In the genomic region with DNA sequence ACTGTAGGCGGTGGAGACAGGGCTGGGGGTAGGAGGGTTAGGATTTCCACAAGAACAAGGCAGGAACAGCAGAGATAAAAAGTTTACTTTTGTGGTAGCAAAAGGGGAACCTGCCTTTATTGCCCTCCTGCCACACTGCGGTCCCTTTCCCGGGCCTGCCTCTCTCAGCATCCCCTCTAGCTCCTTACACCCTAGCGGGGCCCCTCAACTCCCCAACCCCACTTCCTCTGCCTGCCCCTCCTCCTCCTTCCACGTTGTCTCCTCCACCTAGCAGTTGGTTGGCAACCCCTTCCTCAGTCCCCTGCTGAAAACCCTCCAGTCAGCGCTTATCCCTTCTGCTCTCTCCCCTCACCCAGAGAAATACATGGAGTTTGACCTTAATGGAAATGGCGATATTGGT, we compare ENCODE assay signal across 10 cellular contexts. TPM values are rescaled to one million over a fixed set of nuclear protein-coding genes. Genes with fewer than 3 reads are reported as not detected.
DNase-seq lines count a peak whose midpoint lies in the region; ATAC-seq lines count a peak whose summit lies in the region.
"Had no signal": no experiment of that assay in that cellular context is flagged by ENCODE, and none has a peak within 500 bp of the region (broad histone marks: within the 10 kb centered on the region; RNA-seq: fewer than 3 reads in every experiment).

No MANE protein-coding gene starts in this region.

- H3K36me3 ChIP-seq in CD4-positive, CD25-positive, alpha-beta regulatory T cell (ENCODE audit: control insufficient read depth, insufficient read depth, low read length): no peaks in the 10 kb centered on the region
- H3K36me3 ChIP-seq in Karpas-422 (ENCODE audit: insufficient read depth, low read length): no peaks in the 10 kb centered on the region
- no peaks in the 10 kb centered on the region for H3K36me3 ChIP-seq in muscle layer of duodenum (ENCODE audit: control insufficient read depth in 1 of 2, insufficient read depth in 2 of 2, low read length in 2 of 2)
- H3K36me3 ChIP-seq: SJCRH30 had no signal

- no peaks in the 10 kb centered on the region for H3K9me3 Mint-ChIP-seq in CD4-positive, CD25-positive, alpha-beta regulatory T cell
- H3K9me3 Mint-ChIP-seq in activated T-helper 17 cell treated with anti-CD3 and anti-CD28 coated beads, Interleukin-2, amount 50 U/mL, for 72 hours: no peaks in the 10 kb centered on the region

- no peaks in the 10 kb centered on the region for H4K20me1 ChIP-seq in Karpas-422 (ENCODE audit: insufficient read depth, low read depth, low read length)

- no peak overlapping the region for H3K27ac ChIP-seq in CD4-positive, CD25-positive, alpha-beta regulatory T cell (ENCODE audit: insufficient read depth, low read length, poor library complexity, severe bottlenecking)
- no peak overlapping the region for H3K27ac ChIP-seq in Karpas-422 (ENCODE audit: low read length)
- H3K27ac ChIP-seq in muscle layer of duodenum (ENCODE audit: low read length): peak overlapping the region; percentile 56
- H3K27ac ChIP-seq: SJCRH30 had no signal

- H3K4me3 Mint-ChIP-seq in CD4-positive, CD25-positive, alpha-beta regulatory T cell: peak overlapping the region; percentile 5 to 93 (median 75)
- H3K4me3 Mint-ChIP-seq in activated T-helper 17 cell treated with anti-CD3 and anti-CD28 coated beads, Interleukin-2, amount 50 U/mL, for 72 hours: peak overlapping the region; percentile 56

- peaks cover 0 to 40% (median 12%) of the 10 kb centered on the region in 4 donors for H3K4me1 Mint-ChIP-seq in CD4-positive, CD25-positive, alpha-beta regulatory T cell
- peaks cover 15% of the 10 kb centered on the region for H3K4me1 Mint-ChIP-seq in activated T-helper 17 cell treated with anti-CD3 and anti-CD28 coated beads, Interleukin-2, amount 50 U/mL, for 72 hours

- peaks cover 8% of the 10 kb centered on the region for H3K4me1 ChIP-seq in CD4-positive, CD25-positive, alpha-beta regulatory T cell (ENCODE audit: control insufficient read depth, insufficient read depth, low read length, poor library complexity, severe bottlenecking)
- H3K4me1 ChIP-seq in Karpas-422 (ENCODE audit: low read length): peaks cover 30% of the 10 kb centered on the region
- H3K4me1 ChIP-seq in muscle layer of duodenum (ENCODE audit: control insufficient read depth in 1 of 2, insufficient read depth in 2 of 2, low read length in 2 of 2): no peaks in the 10 kb centered on the region
- H3K4me1 ChIP-seq: SJCRH30 had no signal

- H3K4me3 ChIP-seq in CD4-positive, CD25-positive, alpha-beta regulatory T cell (ENCODE audit: low read depth, low read length): peak overlapping the region; percentile 7
- H3K4me3 ChIP-seq in Karpas-422 (ENCODE audit: low read length): no peak overlapping the region
- H3K4me3 ChIP-seq in muscle layer of duodenum (ENCODE audit: low read depth in 1 of 2, low read length in 2 of 2): peak overlapping the region in 1 of 2 donors; percentile 50
- H3K4me3 ChIP-seq: SJCRH30 had no signal

- H3K4me2 ChIP-seq in Karpas-422 (ENCODE audit: low read depth, low read length, poor library complexity, severe bottlenecking): no peak overlapping the region

- H3K27me3 ChIP-seq in CD4-positive, CD25-positive, alpha-beta regulatory T cell (ENCODE audit: control insufficient read depth, insufficient read depth, low read length): no peaks in the 10 kb centered on the region
- H3K27me3 ChIP-seq in Karpas-422 (ENCODE audit: low read length): no peaks in the 10 kb centered on the region
- no peaks in the 10 kb centered on the region for H3K27me3 ChIP-seq in muscle layer of duodenum (ENCODE audit: low read depth, low read length)
- H3K27me3 ChIP-seq: SJCRH30 had no signal

- H3K79me2 ChIP-seq in Karpas-422 (ENCODE audit: low read length): peaks cover 1% of the 10 kb centered on the region

- no peaks in the 10 kb centered on the region for H3K9me3 ChIP-seq in CD4-positive, CD25-positive, alpha-beta regulatory T cell (ENCODE audit: control insufficient read depth in 2 of 2, low read length in 2 of 2)
- H3K9me3 ChIP-seq in Karpas-422 (ENCODE audit: low read length) (no peaks in the 10 kb centered on the region), muscle layer of duodenum (ENCODE audit: control insufficient read depth in 1 of 2, low read length in 2 of 2) (no peaks in the 10 kb centered on the region)
- H3K9me3 ChIP-seq: SJCRH30 had no signal

- no peak for ATAC-seq in CD4-positive, CD25-positive, alpha-beta regulatory T cell (ENCODE audit: low read depth in 2 of 2)
- ATAC-seq in activated T-helper 17 cell treated with anti-CD3 and anti-CD28 coated beads, Interleukin-2, amount 50 U/mL, for 72 hours (replicated peaks): no peak
- ATAC-seq in GM19397 (IDR thresholded peaks at IDR 0.05; ENCODE audit: unreplicated experiment): no peak
- no peak for ATAC-seq in HG03025 (IDR thresholded peaks at IDR 0.05; ENCODE audit: low FRiP score, unreplicated experiment)
- ATAC-seq in HG02610 (IDR thresholded peaks at IDR 0.05; ENCODE audit: unreplicated experiment): no peak

- no peaks in the 10 kb centered on the region for H3K9me2 ChIP-seq in Karpas-422 (replicated peaks; ENCODE audit: insufficient read depth, low read length)

- no peaks in the 10 kb centered on the region for H3K36me3 Mint-ChIP-seq in CD4-positive, CD25-positive, alpha-beta regulatory T cell
- H3K36me3 Mint-ChIP-seq in activated T-helper 17 cell treated with anti-CD3 and anti-CD28 coated beads, Interleukin-2, amount 50 U/mL, for 72 hours (ENCODE audit: low read depth): peaks cover 10% of the 10 kb centered on the region

- peak overlapping the region; percentile 69 to 95 (median 72) for H3K27ac Mint-ChIP-seq in CD4-positive, CD25-positive, alpha-beta regulatory T cell
- peak overlapping the region; percentile 67 for H3K27ac Mint-ChIP-seq in activated T-helper 17 cell treated with anti-CD3 and anti-CD28 coated beads, Interleukin-2, amount 50 U/mL, for 72 hours

- no peak overlapping the region for H3K9ac ChIP-seq in Karpas-422 (ENCODE audit: low read length)

- H3K27me3 Mint-ChIP-seq in CD4-positive, CD25-positive, alpha-beta regulatory T cell: no peaks in the 10 kb centered on the region
- no peaks in the 10 kb centered on the region for H3K27me3 Mint-ChIP-seq in activated T-helper 17 cell treated with anti-CD3 and anti-CD28 coated beads, Interleukin-2, amount 50 U/mL, for 72 hours

- H2AFZ ChIP-seq in Karpas-422 (ENCODE audit: low read length): no peak overlapping the region

- peak in 1 of 3 donors; percentile 48 for DNase-seq in CD4-positive, CD25-positive, alpha-beta regulatory T cell
- DNase-seq in Karpas-422 (peak; percentile 41), NCI-H1092 treated with DMSO at 0.1 percent for 48 hours (lab: John Stamatoyannopoulos, UW) (no peak)
- DNase-seq: SJCRH30, small intestine had no signal

RNA-seq across cellular contexts. Expression of a gene that starts 0.7 kb away (rescaled TPM):
- 9.9 TPM for total RNA-seq in CD4-positive, CD25-positive, alpha-beta regulatory T cell
- 10 to 100 TPM in 3 of 4 donors, 1 to 10 TPM in 1; 6.5 to 38.8 (median 19.3) TPM for polyA plus RNA-seq in CD4-positive, CD25-positive, alpha-beta regulatory T cell
- total RNA-seq in Karpas-422 (2014; rRNA removed; shearing (Covaris generic); ENCODE audit: low replicate concordance): 0.76 TPM in 1 of 2 replicates, not detected in the other
- total RNA-seq in activated T-helper 17 cell treated with anti-CD3 and anti-CD28 coated beads, Interleukin-2, amount 50 U/mL, for 72 hours: 10 to 100 TPM in 1 of 2 donors, 1 to 10 TPM in 1; 9.1 to 15.5 TPM
- total RNA-seq: SJCRH30 had no signal

RNA-seq across cellular contexts. Expression of a gene that starts 4.8 kb away (rescaled TPM):
- total RNA-seq in CD4-positive, CD25-positive, alpha-beta regulatory T cell: 214 TPM
- 1 to 10 TPM; 2.8 to 5.0 (median 3.2) TPM for polyA plus RNA-seq in CD4-positive, CD25-positive, alpha-beta regulatory T cell
- 123 and 147 TPM in 2 replicates for total RNA-seq in Karpas-422 (2014; rRNA removed; shearing (Covaris generic); ENCODE audit: low replicate concordance)
- total RNA-seq in activated T-helper 17 cell treated with anti-CD3 and anti-CD28 coated beads, Interleukin-2, amount 50 U/mL, for 72 hours: 100 to 1,000 TPM; 226 to 237 TPM

RNA-seq across cellular contexts. Expression of a gene that starts 22.9 kb away (rescaled TPM):
- 8.6 TPM for total RNA-seq in CD4-positive, CD25-positive, alpha-beta regulatory T cell
- polyA plus RNA-seq in CD4-positive, CD25-positive, alpha-beta regulatory T cell: 10 to 100 TPM; 30.8 to 86.6 (median 39.2) TPM
- not detected in 2 replicates for total RNA-seq in Karpas-422 (2014; rRNA removed; shearing (Covaris generic); ENCODE audit: low replicate concordance)
- total RNA-seq in activated T-helper 17 cell treated with anti-CD3 and anti-CD28 coated beads, Interleukin-2, amount 50 U/mL, for 72 hours: 10 to 100 TPM; 25.4 to 28.6 TPM
- total RNA-seq: SJCRH30 had no signal

RNA-seq across cellular contexts. Expression of a gene that starts 29.7 kb away (rescaled TPM):
- 12.9 TPM for total RNA-seq in CD4-positive, CD25-positive, alpha-beta regulatory T cell
- polyA plus RNA-seq in CD4-positive, CD25-positive, alpha-beta regulatory T cell: 10 to 100 TPM in 1 of 4 donors, 1 to 10 TPM in 3; 8.0 to 10.9 (median 8.7) TPM
- total RNA-seq in Karpas-422 (2014; rRNA removed; shearing (Covaris generic); ENCODE audit: low replicate concordance): 5.1 and 6.6 TPM in 2 replicates
- 10 to 100 TPM in 1 of 2 donors, 1 to 10 TPM in 1; 8.1 to 28.7 TPM for total RNA-seq in activated T-helper 17 cell treated with anti-CD3 and anti-CD28 coated beads, Interleukin-2, amount 50 U/mL, for 72 hours
- total RNA-seq: SJCRH30 had no signal

RNA-seq across cellular contexts. Expression of a gene that starts 33.5 kb away (rescaled TPM):
- total RNA-seq in CD4-positive, CD25-positive, alpha-beta regulatory T cell: 493 TPM
- polyA plus RNA-seq in CD4-positive, CD25-positive, alpha-beta regulatory T cell: 1,000 to 10,000 TPM; 1,104 to 1,480 (median 1,402) TPM
- total RNA-seq in Karpas-422 (2014; rRNA removed; shearing (Covaris generic); ENCODE audit: low replicate concordance): 74.1 and 241 TPM in 2 replicates
- 100 to 1,000 TPM; 269 to 395 TPM for total RNA-seq in activated T-helper 17 cell treated with anti-CD3 and anti-CD28 coated beads, Interleukin-2, amount 50 U/mL, for 72 hours
- total RNA-seq: SJCRH30 had no signal
